Comparison of ENCODE assay signal across 1 cellular context in the genomic region with DNA sequence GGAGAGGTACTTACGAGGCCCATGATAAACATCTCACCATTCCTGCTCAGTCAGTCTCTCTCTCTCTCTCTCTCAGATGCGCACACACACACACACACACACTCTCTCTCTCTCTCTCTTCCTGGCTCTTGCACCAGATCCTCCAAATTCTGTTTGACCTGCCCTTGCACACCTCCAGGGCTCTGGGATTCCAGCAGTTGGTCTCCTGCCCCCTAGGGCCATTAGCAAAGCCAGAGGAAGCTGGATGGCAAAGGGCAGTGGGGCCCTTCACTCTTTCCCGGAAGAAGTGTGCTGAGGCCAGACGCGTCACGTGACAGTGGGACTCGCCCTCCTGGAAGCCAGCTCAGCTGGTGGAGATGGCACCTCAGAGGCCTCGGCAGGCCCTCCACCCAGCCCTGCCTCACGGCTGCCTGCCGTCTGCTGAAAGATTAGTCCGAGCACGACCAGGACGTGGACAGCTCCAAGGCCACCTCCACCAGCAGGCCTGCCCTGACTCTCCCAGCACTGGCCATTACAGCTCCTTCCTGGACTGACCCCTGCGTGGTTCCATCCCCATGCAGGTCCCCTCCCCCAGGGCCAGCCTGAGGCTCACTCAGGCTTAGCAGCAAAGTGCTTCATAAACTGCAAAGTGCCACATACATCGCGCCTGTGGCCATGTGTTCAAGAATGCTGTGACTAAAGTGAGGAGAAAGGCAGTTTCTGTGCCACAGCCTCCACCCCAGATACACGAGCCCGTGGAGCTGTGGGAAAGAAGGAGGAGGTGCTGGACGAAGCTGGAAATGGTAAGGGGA.
TF ChIP-seq lines count a peak whose summit lies in the region.

No MANE protein-coding gene starts in this region.

TF ChIP-seq in HepG2, 621 proteins besides CTCF, POLR2A, EP300 and RAD21 (continued from another document and continues in another):
- peak in 1 of 2 experiments; percentile 9; a peak in 3 of 4 replicates for TF ChIP-seq REST (IDR thresholded peaks at IDR 0.05; ENCODE audit: borderline replicate concordance in 1 of 2, low read depth in 1 of 2, low read length in 2 of 2)
- peak; percentile 93 for TF ChIP-seq ZNF34 (CRISPR knock-in tag; IDR thresholded peaks at IDR 0.05; ENCODE audit: borderline replicate concordance)
- TF ChIP-seq ZNF296 (CRISPR knock-in tag; conservative IDR thresholded peaks at IDR 0.05) = no peak; the same call in 1 of the 2 replicates
- TF ChIP-seq ZNF770 (CRISPR knock-in tag; IDR thresholded peaks at IDR 0.05) = peak; percentile 47; the same call in 1 of the 2 replicates
- peak; percentile 94 for TF ChIP-seq ERF (CRISPR knock-in tag; IDR thresholded peaks at IDR 0.05)
- TF ChIP-seq, protein P1, sequence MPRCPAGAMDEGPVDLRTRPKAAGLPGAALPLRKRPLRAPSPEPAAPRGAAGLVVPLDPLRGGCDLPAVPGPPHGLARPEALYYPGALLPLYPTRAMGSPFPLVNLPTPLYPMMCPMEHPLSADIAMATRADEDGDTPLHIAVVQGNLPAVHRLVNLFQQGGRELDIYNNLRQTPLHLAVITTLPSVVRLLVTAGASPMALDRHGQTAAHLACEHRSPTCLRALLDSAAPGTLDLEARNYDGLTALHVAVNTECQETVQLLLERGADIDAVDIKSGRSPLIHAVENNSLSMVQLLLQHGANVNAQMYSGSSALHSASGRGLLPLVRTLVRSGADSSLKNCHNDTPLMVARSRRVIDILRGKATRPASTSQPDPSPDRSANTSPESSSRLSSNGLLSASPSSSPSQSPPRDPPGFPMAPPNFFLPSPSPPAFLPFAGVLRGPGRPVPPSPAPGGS (CRISPR knock-in tag; IDR thresholded peaks at IDR 0.05) = 0 out of 2 replicates have a peak, but pooled peaks have one; percentile 63
- no peak for TF ChIP-seq U2AF2 (IDR thresholded peaks at IDR 0.05; ENCODE audit: low read depth, low read length)
- TF ChIP-seq EHMT2 (IDR thresholded peaks at IDR 0.05; ENCODE audit: borderline replicate concordance, low read depth, low read length) = no peak
- TF ChIP-seq GATA4 (IDR thresholded peaks at IDR 0.05; ENCODE audit: borderline replicate concordance, low read depth) = no peak
- TF ChIP-seq, protein P2, sequence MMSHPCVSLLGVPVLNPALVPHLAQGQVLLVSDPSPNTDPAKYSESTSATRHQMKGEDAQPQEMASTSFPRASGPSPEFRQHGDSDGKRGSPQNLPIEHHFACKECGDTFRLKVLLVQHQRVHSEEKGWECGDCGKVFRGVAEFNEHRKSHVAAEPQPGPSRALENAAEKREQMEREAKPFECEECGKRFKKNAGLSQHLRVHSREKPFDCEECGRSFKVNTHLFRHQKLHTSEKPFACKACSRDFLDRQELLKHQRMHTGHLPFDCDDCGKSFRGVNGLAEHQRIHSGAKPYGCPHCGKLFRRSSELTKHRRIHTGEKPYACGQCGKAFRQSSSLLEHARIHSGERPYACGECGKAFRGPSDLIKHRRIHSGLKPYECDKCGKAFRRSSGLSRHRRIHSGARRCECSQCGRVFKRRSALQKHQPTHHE (CRISPR knock-in tag; IDR thresholded peaks at IDR 0.05; ENCODE audit: borderline replicate concordance) = no peak
- TF ChIP-seq, protein P3, sequence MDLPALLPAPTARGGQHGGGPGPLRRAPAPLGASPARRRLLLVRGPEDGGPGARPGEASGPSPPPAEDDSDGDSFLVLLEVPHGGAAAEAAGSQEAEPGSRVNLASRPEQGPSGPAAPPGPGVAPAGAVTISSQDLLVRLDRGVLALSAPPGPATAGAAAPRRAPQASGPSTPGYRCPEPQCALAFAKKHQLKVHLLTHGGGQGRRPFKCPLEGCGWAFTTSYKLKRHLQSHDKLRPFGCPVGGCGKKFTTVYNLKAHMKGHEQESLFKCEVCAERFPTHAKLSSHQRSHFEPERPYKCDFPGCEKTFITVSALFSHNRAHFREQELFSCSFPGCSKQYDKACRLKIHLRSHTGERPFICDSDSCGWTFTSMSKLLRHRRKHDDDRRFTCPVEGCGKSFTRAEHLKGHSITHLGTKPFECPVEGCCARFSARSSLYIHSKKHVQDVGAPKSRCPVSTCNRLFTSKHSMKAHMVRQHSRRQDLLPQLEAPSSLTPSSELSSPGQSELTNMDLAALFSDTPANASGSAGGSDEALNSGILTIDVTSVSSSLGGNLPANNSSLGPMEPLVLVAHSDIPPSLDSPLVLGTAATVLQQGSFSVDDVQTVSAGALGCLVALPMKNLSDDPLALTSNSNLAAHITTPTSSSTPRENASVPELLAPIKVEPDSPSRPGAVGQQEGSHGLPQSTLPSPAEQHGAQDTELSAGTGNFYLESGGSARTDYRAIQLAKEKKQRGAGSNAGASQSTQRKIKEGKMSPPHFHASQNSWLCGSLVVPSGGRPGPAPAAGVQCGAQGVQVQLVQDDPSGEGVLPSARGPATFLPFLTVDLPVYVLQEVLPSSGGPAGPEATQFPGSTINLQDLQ (CRISPR knock-in tag; IDR thresholded peaks at IDR 0.05) = 0 out of 2 replicates have a peak, but pooled peaks have one; percentile 20
- no peak for TF ChIP-seq FOXP1 (IDR thresholded peaks at IDR 0.05)
- peak; percentile 28 for TF ChIP-seq FOXP1 (CRISPR knock-in tag; IDR thresholded peaks at IDR 0.05)
- TF ChIP-seq ZNF260 (CRISPR knock-in tag; IDR thresholded peaks at IDR 0.05; ENCODE audit: borderline replicate concordance, low read depth) = no peak
- peak; percentile 95 for TF ChIP-seq MAX (IDR thresholded peaks at IDR 0.05)
- TF ChIP-seq PAX8 (CRISPR knock-in tag; IDR thresholded peaks at IDR 0.05; ENCODE audit: borderline replicate concordance) = no peak; the same call in 1 of the 2 replicates
- no peak for TF ChIP-seq HCFC1 (IDR thresholded peaks at IDR 0.05; ENCODE audit: low read depth, low read length)
- TF ChIP-seq TCF7L2 (IDR thresholded peaks at IDR 0.05; ENCODE audit: low read depth, low read length) = no peak
- TF ChIP-seq, protein P4, sequence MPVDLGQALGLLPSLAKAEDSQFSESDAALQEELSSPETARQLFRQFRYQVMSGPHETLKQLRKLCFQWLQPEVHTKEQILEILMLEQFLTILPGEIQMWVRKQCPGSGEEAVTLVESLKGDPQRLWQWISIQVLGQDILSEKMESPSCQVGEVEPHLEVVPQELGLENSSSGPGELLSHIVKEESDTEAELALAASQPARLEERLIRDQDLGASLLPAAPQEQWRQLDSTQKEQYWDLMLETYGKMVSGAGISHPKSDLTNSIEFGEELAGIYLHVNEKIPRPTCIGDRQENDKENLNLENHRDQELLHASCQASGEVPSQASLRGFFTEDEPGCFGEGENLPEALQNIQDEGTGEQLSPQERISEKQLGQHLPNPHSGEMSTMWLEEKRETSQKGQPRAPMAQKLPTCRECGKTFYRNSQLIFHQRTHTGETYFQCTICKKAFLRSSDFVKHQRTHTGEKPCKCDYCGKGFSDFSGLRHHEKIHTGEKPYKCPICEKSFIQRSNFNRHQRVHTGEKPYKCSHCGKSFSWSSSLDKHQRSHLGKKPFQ (CRISPR knock-in tag; IDR thresholded peaks at IDR 0.05; ENCODE audit: insufficient replicate concordance) = peak; percentile 72
- peak; percentile 72; the same call in 1 of the 2 replicates for TF ChIP-seq KDM4B (CRISPR knock-in tag; IDR thresholded peaks at IDR 0.05)
- TF ChIP-seq SOX6 (IDR thresholded peaks at IDR 0.05) = no peak
- TF ChIP-seq SOX6 (CRISPR knock-in tag; IDR thresholded peaks at IDR 0.05) = peak; percentile 86
- TF ChIP-seq ESRRA (CRISPR knock-in tag; IDR thresholded peaks at IDR 0.05; ENCODE audit: low read depth) = peak; percentile 57; the same call in 1 of the 2 replicates
- TF ChIP-seq ZMYM3 (CRISPR knock-in tag; IDR thresholded peaks at IDR 0.05) = peak; percentile 75
- no peak for TF ChIP-seq ZNF430 (CRISPR knock-in tag; IDR thresholded peaks at IDR 0.05)
- TF ChIP-seq, protein P5, sequence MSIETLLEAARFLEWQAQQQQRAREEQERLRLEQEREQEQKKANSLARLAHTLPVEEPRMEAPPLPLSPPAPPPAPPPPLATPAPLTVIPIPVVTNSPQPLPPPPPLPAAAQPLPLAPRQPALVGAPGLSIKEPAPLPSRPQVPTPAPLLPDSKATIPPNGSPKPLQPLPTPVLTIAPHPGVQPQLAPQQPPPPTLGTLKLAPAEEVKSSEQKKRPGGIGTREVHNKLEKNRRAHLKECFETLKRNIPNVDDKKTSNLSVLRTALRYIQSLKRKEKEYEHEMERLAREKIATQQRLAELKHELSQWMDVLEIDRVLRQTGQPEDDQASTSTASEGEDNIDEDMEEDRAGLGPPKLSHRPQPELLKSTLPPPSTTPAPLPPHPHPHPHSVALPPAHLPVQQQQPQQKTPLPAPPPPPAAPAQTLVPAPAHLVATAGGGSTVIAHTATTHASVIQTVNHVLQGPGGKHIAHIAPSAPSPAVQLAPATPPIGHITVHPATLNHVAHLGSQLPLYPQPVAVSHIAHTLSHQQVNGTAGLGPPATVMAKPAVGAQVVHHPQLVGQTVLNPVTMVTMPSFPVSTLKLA (IDR thresholded peaks at IDR 0.05) = peak; percentile 33; the same call in 1 of the 2 replicates
- no peak for TF ChIP-seq ZNF484 (CRISPR knock-in tag; IDR thresholded peaks at IDR 0.05; ENCODE audit: borderline replicate concordance, low read depth)
- TF ChIP-seq ZNF75D (CRISPR knock-in tag; IDR thresholded peaks at IDR 0.05; ENCODE audit: borderline replicate concordance) = no peak
- TF ChIP-seq NRL (CRISPR knock-in tag; IDR thresholded peaks at IDR 0.05; ENCODE audit: borderline replicate concordance) = no peak
- no peak; the same call in none of the 2 replicates for TF ChIP-seq IRF9 (CRISPR knock-in tag; IDR thresholded peaks at IDR 0.05; ENCODE audit: borderline replicate concordance)
- peak; percentile 44; the same call in 1 of the 2 replicates for TF ChIP-seq ZNF280D (CRISPR knock-in tag; IDR thresholded peaks at IDR 0.05)
- TF ChIP-seq CBX5 (CRISPR knock-in tag; IDR thresholded peaks at IDR 0.05; ENCODE audit: borderline replicate concordance) = peak; percentile 62; the same call in 1 of the 2 replicates
- peak; percentile 33; the same call in 1 of the 2 replicates for TF ChIP-seq TAF1 (CRISPR knock-in tag; IDR thresholded peaks at IDR 0.05)
- TF ChIP-seq ZFP36L2 (CRISPR knock-in tag; IDR thresholded peaks at IDR 0.05) = 0 out of 2 replicates have a peak, but pooled peaks have one; percentile 23
- no peak for TF ChIP-seq ZNF577 (CRISPR knock-in tag; IDR thresholded peaks at IDR 0.05; ENCODE audit: borderline replicate concordance, low read depth)
- TF ChIP-seq ARNT (IDR thresholded peaks at IDR 0.05) = no peak
